In genomic region chr14:95198320-95198719, GRCh38 we compare ENCODE assay signal across 14 cellular contexts. TPM values are rescaled to one million over a fixed set of nuclear protein-coding genes. Genes with fewer than 3 reads are reported as not detected.
DNase-seq lines count a peak whose midpoint lies in the region; ATAC-seq and TF ChIP-seq lines count a peak whose summit lies in the region.
"Had no signal": no experiment of that assay in that cellular context is flagged by ENCODE, and none has a peak within 500 bp of the region (broad histone marks: within the 10 kb centered on the region; RNA-seq: fewer than 3 reads in every experiment).

No MANE protein-coding gene starts in this region.

- H3K14ac ChIP-seq in H9 (ENCODE audit: insufficient read depth, low read length), result no peak overlapping the region

- no peak overlapping the region for H4K8ac ChIP-seq in H9 (replicated peaks; ENCODE audit: insufficient read length, low read depth, low read length)

- peak overlapping the region in 2 of 3 experiments; percentile 85 to 86; a peak in 3 of 7 replicates for H3K27ac Mint-ChIP-seq in H9
- peak overlapping the region; percentile 85 for H3K27ac Mint-ChIP-seq in neural progenitor cell
- H3K27ac Mint-ChIP-seq: B cell; CD4-positive, alpha-beta T cell had no signal

- H3K36me3 ChIP-seq in neural progenitor cell, result no peaks in the 10 kb centered on the region
- H3K36me3 ChIP-seq in prostate gland, result no peaks in the 10 kb centered on the region

- DNase-seq in H9 (no peak), islet precursor cell (peak; percentile 50), neural progenitor cell (ENCODE audit: low spot score) (no peak), right cardiac atrium (no peak), superior temporal gyrus (ENCODE audit: extremely low spot score) (no peak), prostate gland (ENCODE audit: low spot score) (no peak)
- DNase-seq: C1 segment of cervical spinal cord; CD4-positive, alpha-beta T cell; GM23248; HCEC 1CT had no signal

- H3K27me3 Mint-ChIP-seq in H9 (ENCODE audit: low read depth) (peaks cover 2% of the 10 kb centered on the region; the same call in 1 of the 2 replicates), neural progenitor cell (ENCODE audit: insufficient read depth, low read depth) (peaks cover 9% of the 10 kb centered on the region)
- H3K27me3 Mint-ChIP-seq: B cell; CD4-positive, alpha-beta T cell had no signal

- peaks cover 1 to 6% (median 1%) of the 10 kb centered on the region in 3 experiments; a peak in 4 of 7 replicates for H3K36me3 Mint-ChIP-seq in H9 (ENCODE audit: insufficient read depth in 1 of 3, low read depth in 3 of 3)
- peaks cover 5% of the 10 kb centered on the region for H3K36me3 Mint-ChIP-seq in neural progenitor cell

- no peaks in the 10 kb centered on the region for H3K27me3 ChIP-seq in H9 (ENCODE audit: insufficient read depth, low read length)
- no peaks in the 10 kb centered on the region for H3K27me3 ChIP-seq in neural progenitor cell
- H3K27me3 ChIP-seq in right cardiac atrium (ENCODE audit: control insufficient read depth, insufficient read depth), result no peaks in the 10 kb centered on the region
- H3K27me3 ChIP-seq in prostate gland (replicated peaks; ENCODE audit: insufficient read depth), result no peaks in the 10 kb centered on the region

- H4K20me1 ChIP-seq in H9 (ENCODE audit: control insufficient read depth, insufficient read depth, insufficient read length), result no peaks in the 10 kb centered on the region
- no peaks in the 10 kb centered on the region for H4K20me1 ChIP-seq in neural progenitor cell (ENCODE audit: low read depth)

- H3K4me2 ChIP-seq in H9 (ENCODE audit: insufficient read depth, insufficient read length, low read length) (no peak overlapping the region), neural progenitor cell (no peak overlapping the region)

- H3K27ac ChIP-seq in H9 (ENCODE audit: insufficient read length, low read depth, low read length), result no peak overlapping the region
- peak overlapping the region; percentile 60 for H3K27ac ChIP-seq in VCaP
- no peak overlapping the region for H3K27ac ChIP-seq in neural progenitor cell
- no peak overlapping the region for H3K27ac ChIP-seq in right cardiac atrium (ENCODE audit: low read length)
- no peak overlapping the region for H3K27ac ChIP-seq in prostate gland
- H3K27ac ChIP-seq: GM23248 had no signal

- intact Hi-C loops in right cardiac atrium (cut with DNase I), result no loop called here
- intact Hi-C loops in prostate gland (cut with DNase I), result no loop called here

- no peak for TF ChIP-seq POLR2A in prostate gland (IDR thresholded peaks at IDR 0.05)

- H3K4me1 Mint-ChIP-seq in H9 (peaks cover 45 to 48% of the 10 kb centered on the region in 2 experiments), neural progenitor cell (peaks cover 8% of the 10 kb centered on the region)

- H2BK15ac ChIP-seq in H9 (ENCODE audit: low read depth, low read length), result no peak overlapping the region

- H3K4me1 ChIP-seq in H9 (ENCODE audit: insufficient read depth, low read length) (peaks cover 7% of the 10 kb centered on the region; the same call in 1 of the 2 replicates), neural progenitor cell (peaks cover 6% of the 10 kb centered on the region), right cardiac atrium (ENCODE audit: control insufficient read depth, insufficient read depth, low read length) (no peaks in the 10 kb centered on the region), prostate gland (replicated peaks) (no peaks in the 10 kb centered on the region)

- H3K79me2 ChIP-seq in H9 (ENCODE audit: insufficient read depth, low read length), result no peaks in the 10 kb centered on the region
- no peaks in the 10 kb centered on the region for H3K79me2 ChIP-seq in neural progenitor cell (ENCODE audit: low read depth)

- no peak overlapping the region for H4K5ac ChIP-seq in H9 (ENCODE audit: insufficient read length, low read depth, low read length)

- no peak overlapping the region for H2BK12ac ChIP-seq in H9 (ENCODE audit: insufficient read length, low read depth, low read length)

- H3K9me3 ChIP-seq in H9 (ENCODE audit: control insufficient read depth, low read depth, low read length), result no peaks in the 10 kb centered on the region
- no peaks in the 10 kb centered on the region for H3K9me3 ChIP-seq in neural progenitor cell (ENCODE audit: low read depth)
- no peaks in the 10 kb centered on the region for H3K9me3 ChIP-seq in right cardiac atrium (ENCODE audit: control insufficient read depth, low read length)
- H3K9me3 ChIP-seq in prostate gland, result no peaks in the 10 kb centered on the region

- no CpG with 5 or more reads among the region's 9 CpGs for WGBS in H9 (ENCODE audit: extremely low coverage, insufficient read length, low lambda C conversion rate)
- 95% methylated on average over 9 of the region's 9 CpGs for WGBS in right cardiac atrium
- 94% methylated on average over 9 of the region's 9 CpGs for WGBS in prostate gland

- no peak overlapping the region for H2AK5ac ChIP-seq in H9 (ENCODE audit: insufficient read length, low read length)

- no peak overlapping the region for H2BK5ac ChIP-seq in H9 (ENCODE audit: insufficient read length, low read length)

- no peak overlapping the region for H2BK120ac ChIP-seq in H9 (ENCODE audit: low read depth, low read length, poor library complexity, severe bottlenecking)

- H3K23me2 ChIP-seq in H9 (ENCODE audit: insufficient read length, low read depth, low read length, poor library complexity, severe bottlenecking), result no peaks in the 10 kb centered on the region

- H2AFZ ChIP-seq in H9 (ENCODE audit: low read length) (no peak overlapping the region), neural progenitor cell (replicated peaks) (no peak overlapping the region)
- H2AFZ ChIP-seq: GM23248 had no signal

- no peaks in the 10 kb centered on the region for H3K79me1 ChIP-seq in H9 (ENCODE audit: insufficient read depth, low read depth, low read length, poor library complexity, severe bottlenecking)

- H3K4me3 Mint-ChIP-seq in H9 (no peak overlapping the region), neural progenitor cell (no peak overlapping the region)
- H3K4me3 Mint-ChIP-seq: B cell; CD4-positive, alpha-beta T cell had no signal

- H4K91ac ChIP-seq in H9 (ENCODE audit: insufficient read length, low read depth, low read length), result no peak overlapping the region

- ATAC-seq in right cardiac atrium (no peak), HG02642 (IDR thresholded peaks at IDR 0.05; ENCODE audit: poor library complexity, unreplicated experiment) (no peak)
- ATAC-seq: K562 had no signal

- no peak overlapping the region for H2BK20ac ChIP-seq in H9 (ENCODE audit: low read depth, low read length, poor library complexity, severe bottlenecking)

- H3K9me3 Mint-ChIP-seq in H9, result no peaks in the 10 kb centered on the region; a peak in 1 of 5 replicates
- no peaks in the 10 kb centered on the region for H3K9me3 Mint-ChIP-seq in neural progenitor cell
- H3K9me3 Mint-ChIP-seq: CD4-positive, alpha-beta T cell had no signal

- no peaks in the 10 kb centered on the region for H3F3A ChIP-seq in neural progenitor cell (ENCODE audit: low read depth)

- H3K23ac ChIP-seq in H9 (ENCODE audit: insufficient read length, low read depth, low read length), result no peak overlapping the region

- H3K9ac ChIP-seq in H9 (ENCODE audit: extremely low read depth, insufficient read length, low read length) (no peak overlapping the region), neural progenitor cell (no peak overlapping the region)
- H3K9ac ChIP-seq: GM23248 had no signal

- no peak overlapping the region for H3K4ac ChIP-seq in H9 (ENCODE audit: low read depth, low read length)

- no peak overlapping the region for H3K4me3 ChIP-seq in neural progenitor cell
- no peak overlapping the region for H3K4me3 ChIP-seq in right cardiac atrium (ENCODE audit: low read length)
- no peak overlapping the region for H3K4me3 ChIP-seq in prostate gland
- H3K4me3 ChIP-seq: GM23248, K562 had no signal

- H3K56ac ChIP-seq in H9 (ENCODE audit: insufficient read length, low read depth, low read length), result no peak overlapping the region

- no peak overlapping the region for H3T11ph ChIP-seq in H9 (ENCODE audit: low read length)

- TF ChIP-seq CTCF in H9 (conservative IDR thresholded peaks at IDR 0.05) (no peak), VCaP (conservative IDR thresholded peaks at IDR 0.05) (no peak), neural progenitor cell (IDR thresholded peaks at IDR 0.05) (no peak), prostate gland (IDR thresholded peaks at IDR 0.05) (no peak)

- H3K18ac ChIP-seq in H9 (ENCODE audit: insufficient read length, low read depth, low read length), result peak overlapping the region; percentile 68

RNA-seq across cellular contexts. Expression of gene DICER1, which starts 41.0 kb away (rescaled TPM):
- 57.0 and 59.4 TPM in 2 replicates for total RNA-seq in H9 (2021)
- total RNA-seq in neural progenitor cell (ENCODE audit: low replicate concordance), result 56.7 and 70.0 TPM in 2 replicates
- total RNA-seq in right cardiac atrium, result 10 to 100 TPM; 22.7 to 30.4 (median 25.9) TPM
- 6.8 TPM for polyA plus RNA-seq in right cardiac atrium
- 10 to 100 TPM; 25.4 to 86.3 TPM for total RNA-seq in prostate gland
